Comparison of ENCODE assay signal across 1 cellular context in the genomic region with DNA sequence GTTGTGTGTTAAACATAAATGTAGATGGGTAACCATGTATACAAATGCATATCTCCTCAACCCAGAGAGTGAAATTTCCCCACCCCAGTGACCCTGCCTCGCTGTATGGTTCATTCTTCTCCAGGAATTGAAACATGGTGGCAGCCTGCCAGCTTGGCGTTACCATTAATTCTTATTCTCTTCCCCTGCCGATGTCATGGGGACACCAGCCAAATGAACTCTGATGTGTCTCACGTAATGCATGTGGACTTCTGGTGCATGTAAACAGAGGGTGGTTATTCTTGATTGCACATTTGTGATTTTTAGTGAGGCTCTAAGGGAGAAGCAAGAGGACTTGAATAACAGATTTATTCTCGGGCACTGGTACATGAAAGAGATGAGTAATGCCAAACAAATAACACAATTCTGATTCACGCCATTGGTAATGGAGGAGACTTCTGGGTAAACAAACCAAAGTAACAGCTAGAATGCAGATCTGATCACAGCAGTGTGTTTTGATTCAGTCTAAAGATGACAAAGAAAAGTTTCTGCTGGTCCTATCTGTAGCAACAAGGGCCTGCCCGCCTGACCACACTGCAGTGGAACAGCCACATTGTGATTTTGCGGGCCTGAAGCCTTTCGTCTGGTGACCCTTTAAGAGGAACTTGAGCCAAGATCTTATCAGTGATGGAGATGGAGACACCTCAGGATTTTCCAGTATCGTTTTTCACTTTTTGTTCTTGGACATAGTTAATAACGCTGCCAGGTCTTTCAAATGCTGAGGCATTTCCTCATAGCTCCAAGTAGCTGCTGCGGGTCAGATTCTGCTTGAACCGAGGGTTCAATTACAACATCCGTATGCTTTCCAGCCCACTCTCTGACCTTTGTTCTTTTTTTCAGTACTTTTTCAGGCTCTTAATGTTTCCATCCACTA.
TF ChIP-seq lines count a peak whose summit lies in the region.

No MANE protein-coding gene starts in this region.

TF ChIP-seq in HepG2, 621 proteins besides CTCF, POLR2A, EP300 and RAD21 (continued from another document and continues in another):
- TF ChIP-seq, protein P1, sequence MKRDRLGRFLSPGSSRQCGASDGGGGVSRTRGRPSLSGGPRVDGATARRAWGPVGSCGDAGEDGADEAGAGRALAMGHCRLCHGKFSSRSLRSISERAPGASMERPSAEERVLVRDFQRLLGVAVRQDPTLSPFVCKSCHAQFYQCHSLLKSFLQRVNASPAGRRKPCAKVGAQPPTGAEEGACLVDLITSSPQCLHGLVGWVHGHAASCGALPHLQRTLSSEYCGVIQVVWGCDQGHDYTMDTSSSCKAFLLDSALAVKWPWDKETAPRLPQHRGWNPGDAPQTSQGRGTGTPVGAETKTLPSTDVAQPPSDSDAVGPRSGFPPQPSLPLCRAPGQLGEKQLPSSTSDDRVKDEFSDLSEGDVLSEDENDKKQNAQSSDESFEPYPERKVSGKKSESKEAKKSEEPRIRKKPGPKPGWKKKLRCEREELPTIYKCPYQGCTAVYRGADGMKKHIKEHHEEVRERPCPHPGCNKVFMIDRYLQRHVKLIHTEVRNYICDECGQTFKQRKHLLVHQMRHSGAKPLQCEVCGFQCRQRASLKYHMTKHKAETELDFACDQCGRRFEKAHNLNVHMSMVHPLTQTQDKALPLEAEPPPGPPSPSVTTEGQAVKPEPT (CRISPR knock-in tag; IDR thresholded peaks at IDR 0.05; ENCODE audit: low read depth): no peak
- TF ChIP-seq BCL6 (CRISPR knock-in tag; IDR thresholded peaks at IDR 0.05) (peak; percentile 71), EED (CRISPR knock-in tag; IDR thresholded peaks at IDR 0.05) (no peak), FOXM1 (CRISPR knock-in tag; IDR thresholded peaks at IDR 0.05) (no peak), ZFP37 (CRISPR knock-in tag; IDR thresholded peaks at IDR 0.05; ENCODE audit: borderline replicate concordance) (no peak), FOXA1 (IDR thresholded peaks at IDR 0.05) (peak; percentile 90), FOXA1 (CRISPR knock-in tag; IDR thresholded peaks at IDR 0.05) (peak; percentile 90), RELA (CRISPR knock-in tag; IDR thresholded peaks at IDR 0.05) (no peak), ZNF180 (CRISPR knock-in tag; IDR thresholded peaks at IDR 0.05; ENCODE audit: borderline replicate concordance, low read depth) (no peak), ZNF781 (CRISPR knock-in tag; IDR thresholded peaks at IDR 0.05; ENCODE audit: borderline replicate concordance, not compliant biosample characterization) (no peak), NKX3-1 (CRISPR knock-in tag; IDR thresholded peaks at IDR 0.05) (no peak), SMARCE1 (IDR thresholded peaks at IDR 0.05; ENCODE audit: borderline replicate concordance) (no peak), MATR3 (CRISPR knock-in tag; IDR thresholded peaks at IDR 0.05) (no peak), STAG1 (CRISPR knock-in tag; IDR thresholded peaks at IDR 0.05) (no peak), SRSF4 (IDR thresholded peaks at IDR 0.05; ENCODE audit: low read depth, low read length, poor library complexity, severe bottlenecking) (no peak), ZNF570 (CRISPR knock-in tag; IDR thresholded peaks at IDR 0.05; ENCODE audit: borderline replicate concordance) (no peak), REXO4 (CRISPR knock-in tag; IDR thresholded peaks at IDR 0.05; ENCODE audit: borderline replicate concordance) (no peak), ZNF143 (CRISPR knock-in tag; IDR thresholded peaks at IDR 0.05) (no peak), ZNF225 (CRISPR knock-in tag; IDR thresholded peaks at IDR 0.05) (no peak), NFYC (CRISPR knock-in tag; IDR thresholded peaks at IDR 0.05) (no peak), HMG20A (CRISPR knock-in tag; IDR thresholded peaks at IDR 0.05; ENCODE audit: borderline replicate concordance) (peak; percentile 100), TSC22D2 (CRISPR knock-in tag; IDR thresholded peaks at IDR 0.05; ENCODE audit: borderline replicate concordance) (no peak), RARG (CRISPR knock-in tag; IDR thresholded peaks at IDR 0.05; ENCODE audit: low read depth) (no peak), ZNF556 (CRISPR knock-in tag; IDR thresholded peaks at IDR 0.05; ENCODE audit: borderline replicate concordance) (peak; percentile 71; the same call in 1 of the 2 replicates), SRSF9 (IDR thresholded peaks at IDR 0.05; ENCODE audit: borderline replicate concordance, insufficient read depth, low read depth, low read length, poor library complexity, severe bottlenecking) (no peak), DMAP1 (CRISPR knock-in tag; IDR thresholded peaks at IDR 0.05) (peak; percentile 65; the same call in 1 of the 2 replicates)
- TF ChIP-seq, protein P2, sequence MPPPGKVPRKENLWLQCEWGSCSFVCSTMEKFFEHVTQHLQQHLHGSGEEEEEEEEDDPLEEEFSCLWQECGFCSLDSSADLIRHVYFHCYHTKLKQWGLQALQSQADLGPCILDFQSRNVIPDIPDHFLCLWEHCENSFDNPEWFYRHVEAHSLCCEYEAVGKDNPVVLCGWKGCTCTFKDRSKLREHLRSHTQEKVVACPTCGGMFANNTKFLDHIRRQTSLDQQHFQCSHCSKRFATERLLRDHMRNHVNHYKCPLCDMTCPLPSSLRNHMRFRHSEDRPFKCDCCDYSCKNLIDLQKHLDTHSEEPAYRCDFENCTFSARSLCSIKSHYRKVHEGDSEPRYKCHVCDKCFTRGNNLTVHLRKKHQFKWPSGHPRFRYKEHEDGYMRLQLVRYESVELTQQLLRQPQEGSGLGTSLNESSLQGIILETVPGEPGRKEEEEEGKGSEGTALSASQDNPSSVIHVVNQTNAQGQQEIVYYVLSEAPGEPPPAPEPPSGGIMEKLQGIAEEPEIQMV (CRISPR knock-in tag; IDR thresholded peaks at IDR 0.05; ENCODE audit: low read depth): no peak
- TF ChIP-seq, protein P3, sequence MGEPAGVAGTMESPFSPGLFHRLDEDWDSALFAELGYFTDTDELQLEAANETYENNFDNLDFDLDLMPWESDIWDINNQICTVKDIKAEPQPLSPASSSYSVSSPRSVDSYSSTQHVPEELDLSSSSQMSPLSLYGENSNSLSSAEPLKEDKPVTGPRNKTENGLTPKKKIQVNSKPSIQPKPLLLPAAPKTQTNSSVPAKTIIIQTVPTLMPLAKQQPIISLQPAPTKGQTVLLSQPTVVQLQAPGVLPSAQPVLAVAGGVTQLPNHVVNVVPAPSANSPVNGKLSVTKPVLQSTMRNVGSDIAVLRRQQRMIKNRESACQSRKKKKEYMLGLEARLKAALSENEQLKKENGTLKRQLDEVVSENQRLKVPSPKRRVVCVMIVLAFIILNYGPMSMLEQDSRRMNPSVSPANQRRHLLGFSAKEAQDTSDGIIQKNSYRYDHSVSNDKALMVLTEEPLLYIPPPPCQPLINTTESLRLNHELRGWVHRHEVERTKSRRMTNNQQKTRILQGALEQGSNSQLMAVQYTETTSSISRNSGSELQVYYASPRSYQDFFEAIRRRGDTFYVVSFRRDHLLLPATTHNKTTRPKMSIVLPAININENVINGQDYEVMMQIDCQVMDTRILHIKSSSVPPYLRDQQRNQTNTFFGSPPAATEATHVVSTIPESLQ (CRISPR knock-in tag; conservative IDR thresholded peaks at IDR 0.05): no peak
- TF ChIP-seq, protein P4, sequence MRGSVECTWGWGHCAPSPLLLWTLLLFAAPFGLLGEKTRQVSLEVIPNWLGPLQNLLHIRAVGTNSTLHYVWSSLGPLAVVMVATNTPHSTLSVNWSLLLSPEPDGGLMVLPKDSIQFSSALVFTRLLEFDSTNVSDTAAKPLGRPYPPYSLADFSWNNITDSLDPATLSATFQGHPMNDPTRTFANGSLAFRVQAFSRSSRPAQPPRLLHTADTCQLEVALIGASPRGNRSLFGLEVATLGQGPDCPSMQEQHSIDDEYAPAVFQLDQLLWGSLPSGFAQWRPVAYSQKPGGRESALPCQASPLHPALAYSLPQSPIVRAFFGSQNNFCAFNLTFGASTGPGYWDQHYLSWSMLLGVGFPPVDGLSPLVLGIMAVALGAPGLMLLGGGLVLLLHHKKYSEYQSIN (CRISPR knock-in tag; IDR thresholded peaks at IDR 0.05; ENCODE audit: borderline replicate concordance): no peak
- TF ChIP-seq, protein P5, sequence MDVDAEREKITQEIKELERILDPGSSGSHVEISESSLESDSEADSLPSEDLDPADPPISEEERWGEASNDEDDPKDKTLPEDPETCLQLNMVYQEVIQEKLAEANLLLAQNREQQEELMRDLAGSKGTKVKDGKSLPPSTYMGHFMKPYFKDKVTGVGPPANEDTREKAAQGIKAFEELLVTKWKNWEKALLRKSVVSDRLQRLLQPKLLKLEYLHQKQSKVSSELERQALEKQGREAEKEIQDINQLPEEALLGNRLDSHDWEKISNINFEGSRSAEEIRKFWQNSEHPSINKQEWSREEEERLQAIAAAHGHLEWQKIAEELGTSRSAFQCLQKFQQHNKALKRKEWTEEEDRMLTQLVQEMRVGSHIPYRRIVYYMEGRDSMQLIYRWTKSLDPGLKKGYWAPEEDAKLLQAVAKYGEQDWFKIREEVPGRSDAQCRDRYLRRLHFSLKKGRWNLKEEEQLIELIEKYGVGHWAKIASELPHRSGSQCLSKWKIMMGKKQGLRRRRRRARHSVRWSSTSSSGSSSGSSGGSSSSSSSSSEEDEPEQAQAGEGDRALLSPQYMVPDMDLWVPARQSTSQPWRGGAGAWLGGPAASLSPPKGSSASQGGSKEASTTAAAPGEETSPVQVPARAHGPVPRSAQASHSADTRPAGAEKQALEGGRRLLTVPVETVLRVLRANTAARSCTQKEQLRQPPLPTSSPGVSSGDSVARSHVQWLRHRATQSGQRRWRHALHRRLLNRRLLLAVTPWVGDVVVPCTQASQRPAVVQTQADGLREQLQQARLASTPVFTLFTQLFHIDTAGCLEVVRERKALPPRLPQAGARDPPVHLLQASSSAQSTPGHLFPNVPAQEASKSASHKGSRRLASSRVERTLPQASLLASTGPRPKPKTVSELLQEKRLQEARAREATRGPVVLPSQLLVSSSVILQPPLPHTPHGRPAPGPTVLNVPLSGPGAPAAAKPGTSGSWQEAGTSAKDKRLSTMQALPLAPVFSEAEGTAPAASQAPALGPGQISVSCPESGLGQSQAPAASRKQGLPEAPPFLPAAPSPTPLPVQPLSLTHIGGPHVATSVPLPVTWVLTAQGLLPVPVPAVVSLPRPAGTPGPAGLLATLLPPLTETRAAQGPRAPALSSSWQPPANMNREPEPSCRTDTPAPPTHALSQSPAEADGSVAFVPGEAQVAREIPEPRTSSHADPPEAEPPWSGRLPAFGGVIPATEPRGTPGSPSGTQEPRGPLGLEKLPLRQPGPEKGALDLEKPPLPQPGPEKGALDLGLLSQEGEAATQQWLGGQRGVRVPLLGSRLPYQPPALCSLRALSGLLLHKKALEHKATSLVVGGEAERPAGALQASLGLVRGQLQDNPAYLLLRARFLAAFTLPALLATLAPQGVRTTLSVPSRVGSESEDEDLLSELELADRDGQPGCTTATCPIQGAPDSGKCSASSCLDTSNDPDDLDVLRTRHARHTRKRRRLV (CRISPR knock-in tag; IDR thresholded peaks at IDR 0.05): no peak
- TF ChIP-seq, protein P6, sequence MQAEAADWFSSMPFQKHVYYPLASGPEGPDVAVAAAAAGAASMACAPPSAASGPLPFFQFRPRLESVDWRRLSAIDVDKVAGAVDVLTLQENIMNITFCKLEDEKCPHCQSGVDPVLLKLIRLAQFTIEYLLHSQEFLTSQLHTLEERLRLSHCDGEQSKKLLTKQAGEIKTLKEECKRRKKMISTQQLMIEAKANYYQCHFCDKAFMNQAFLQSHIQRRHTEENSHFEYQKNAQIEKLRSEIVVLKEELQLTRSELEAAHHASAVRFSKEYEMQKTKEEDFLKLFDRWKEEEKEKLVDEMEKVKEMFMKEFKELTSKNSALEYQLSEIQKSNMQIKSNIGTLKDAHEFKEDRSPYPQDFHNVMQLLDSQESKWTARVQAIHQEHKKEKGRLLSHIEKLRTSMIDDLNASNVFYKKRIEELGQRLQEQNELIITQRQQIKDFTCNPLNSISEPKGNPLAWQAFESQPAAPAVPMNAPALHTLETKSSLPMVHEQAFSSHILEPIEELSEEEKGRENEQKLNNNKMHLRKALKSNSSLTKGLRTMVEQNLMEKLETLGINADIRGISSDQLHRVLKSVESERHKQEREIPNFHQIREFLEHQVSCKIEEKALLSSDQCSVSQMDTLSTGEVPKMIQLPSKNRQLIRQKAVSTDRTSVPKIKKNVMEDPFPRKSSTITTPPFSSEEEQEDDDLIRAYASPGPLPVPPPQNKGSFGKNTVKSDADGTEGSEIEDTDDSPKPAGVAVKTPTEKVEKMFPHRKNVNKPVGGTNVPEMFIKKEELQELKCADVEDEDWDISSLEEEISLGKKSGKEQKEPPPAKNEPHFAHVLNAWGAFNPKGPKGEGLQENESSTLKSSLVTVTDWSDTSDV (CRISPR knock-in tag; IDR thresholded peaks at IDR 0.05): no peak
- TF ChIP-seq, protein P7, sequence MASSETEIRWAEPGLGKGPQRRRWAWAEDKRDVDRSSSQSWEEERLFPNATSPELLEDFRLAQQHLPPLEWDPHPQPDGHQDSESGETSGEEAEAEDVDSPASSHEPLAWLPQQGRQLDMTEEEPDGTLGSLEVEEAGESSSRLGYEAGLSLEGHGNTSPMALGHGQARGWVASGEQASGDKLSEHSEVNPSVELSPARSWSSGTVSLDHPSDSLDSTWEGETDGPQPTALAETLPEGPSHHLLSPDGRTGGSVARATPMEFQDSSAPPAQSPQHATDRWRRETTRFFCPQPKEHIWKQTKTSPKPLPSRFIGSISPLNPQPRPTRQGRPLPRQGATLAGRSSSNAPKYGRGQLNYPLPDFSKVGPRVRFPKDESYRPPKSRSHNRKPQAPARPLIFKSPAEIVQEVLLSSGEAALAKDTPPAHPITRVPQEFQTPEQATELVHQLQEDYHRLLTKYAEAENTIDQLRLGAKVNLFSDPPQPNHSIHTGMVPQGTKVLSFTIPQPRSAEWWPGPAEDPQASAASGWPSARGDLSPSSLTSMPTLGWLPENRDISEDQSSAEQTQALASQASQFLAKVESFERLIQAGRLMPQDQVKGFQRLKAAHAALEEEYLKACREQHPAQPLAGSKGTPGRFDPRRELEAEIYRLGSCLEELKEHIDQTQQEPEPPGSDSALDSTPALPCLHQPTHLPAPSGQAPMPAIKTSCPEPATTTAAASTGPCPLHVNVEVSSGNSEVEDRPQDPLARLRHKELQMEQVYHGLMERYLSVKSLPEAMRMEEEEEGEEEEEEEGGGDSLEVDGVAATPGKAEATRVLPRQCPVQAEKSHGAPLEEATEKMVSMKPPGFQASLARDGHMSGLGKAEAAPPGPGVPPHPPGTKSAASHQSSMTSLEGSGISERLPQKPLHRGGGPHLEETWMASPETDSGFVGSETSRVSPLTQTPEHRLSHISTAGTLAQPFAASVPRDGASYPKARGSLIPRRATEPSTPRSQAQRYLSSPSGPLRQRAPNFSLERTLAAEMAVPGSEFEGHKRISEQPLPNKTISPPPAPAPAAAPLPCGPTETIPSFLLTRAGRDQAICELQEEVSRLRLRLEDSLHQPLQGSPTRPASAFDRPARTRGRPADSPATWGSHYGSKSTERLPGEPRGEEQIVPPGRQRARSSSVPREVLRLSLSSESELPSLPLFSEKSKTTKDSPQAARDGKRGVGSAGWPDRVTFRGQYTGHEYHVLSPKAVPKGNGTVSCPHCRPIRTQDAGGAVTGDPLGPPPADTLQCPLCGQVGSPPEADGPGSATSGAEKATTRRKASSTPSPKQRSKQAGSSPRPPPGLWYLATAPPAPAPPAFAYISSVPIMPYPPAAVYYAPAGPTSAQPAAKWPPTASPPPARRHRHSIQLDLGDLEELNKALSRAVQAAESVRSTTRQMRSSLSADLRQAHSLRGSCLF (CRISPR knock-in tag; IDR thresholded peaks at IDR 0.05; ENCODE audit: borderline replicate concordance): no peak
- TF ChIP-seq, protein P8, sequence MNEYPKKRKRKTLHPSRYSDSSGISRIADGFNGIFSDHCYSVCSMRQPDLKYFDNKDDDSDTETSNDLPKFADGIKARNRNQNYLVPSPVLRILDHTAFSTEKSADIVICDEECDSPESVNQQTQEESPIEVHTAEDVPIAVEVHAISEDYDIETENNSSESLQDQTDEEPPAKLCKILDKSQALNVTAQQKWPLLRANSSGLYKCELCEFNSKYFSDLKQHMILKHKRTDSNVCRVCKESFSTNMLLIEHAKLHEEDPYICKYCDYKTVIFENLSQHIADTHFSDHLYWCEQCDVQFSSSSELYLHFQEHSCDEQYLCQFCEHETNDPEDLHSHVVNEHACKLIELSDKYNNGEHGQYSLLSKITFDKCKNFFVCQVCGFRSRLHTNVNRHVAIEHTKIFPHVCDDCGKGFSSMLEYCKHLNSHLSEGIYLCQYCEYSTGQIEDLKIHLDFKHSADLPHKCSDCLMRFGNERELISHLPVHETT (CRISPR knock-in tag; conservative IDR thresholded peaks at IDR 0.05): no peak; the same call in 1 of the 2 replicates
